Comparison of ENCODE assay signal across 33 cellular contexts in genomic region chr2:169717691-169718063, GRCh38. TPM values are rescaled to one million over a fixed set of nuclear protein-coding genes. Genes with fewer than 3 reads are reported as not detected.
"Had no signal": no experiment of that assay in that cellular context is flagged by ENCODE, and none has a peak within 500 bp of the region (broad histone marks: within the 10 kb centered on the region; RNA-seq: fewer than 3 reads in every experiment).

No MANE protein-coding gene starts in this region.

- FAIRE-seq: islet of Langerhans had no signal

- H3K36me3 ChIP-seq: colonic mucosa, esophagus muscularis mucosa, gastroesophageal sphincter, heart right ventricle, left lung, neural progenitor cell, prostate gland, spleen, thoracic aorta, tibial nerve, upper lobe of right lung, uterus had no signal

- H2AFZ ChIP-seq: neural progenitor cell had no signal

- H3K27ac Mint-ChIP-seq: dendritic cell treated with granulocyte-macrophage colony-stimulating factor and Interleukin-4, amounts not matched to agents 40 ng/mL and 50 ng/mL, for 4 days; endodermal cell; neural progenitor cell; stimulated activated memory B cell treated with anti-CD40 and anti-IgM and Interleukin-4, amounts not matched to agents 10 μg/mL and 1 μg/mL and 100 μg/mL, for 72 hours had no signal

- H3K36me3 Mint-ChIP-seq: mesothelial cell of epicardium; naive thymus-derived CD4-positive, alpha-beta T cell; neural progenitor cell; stimulated activated memory B cell treated with anti-CD40 and anti-IgM and Interleukin-4, amounts not matched to agents 10 μg/mL and 1 μg/mL and 100 μg/mL, for 72 hours had no signal

- ATAC-seq: gastroesophageal sphincter; left lung; naive thymus-derived CD4-positive, alpha-beta T cell; stimulated activated naive CD8-positive, alpha-beta T cell treated with anti-CD3 and anti-CD28 coated beads, Interleukin-15, Interleukin-2, amounts not matched to agents 100 U/mL and 50 U/mL, for 24 hours; upper lobe of right lung had no signal

- H3K4me3 ChIP-seq: colonic mucosa, esophagus muscularis mucosa, gastroesophageal sphincter, heart right ventricle, left lung, mucosa of descending colon, neural progenitor cell, skin epidermis, thoracic aorta, tibial nerve, upper lobe of right lung, uterus had no signal

- H3K9me3 ChIP-seq: colonic mucosa, esophagus muscularis mucosa, gastroesophageal sphincter, heart right ventricle, left lung, mucosa of descending colon, prostate gland, spleen, thoracic aorta, tibial nerve, upper lobe of right lung, uterus had no signal

- H3K79me2 ChIP-seq: parathyroid adenoma had no signal

- H3K4me3 Mint-ChIP-seq: dendritic cell treated with granulocyte-macrophage colony-stimulating factor and Interleukin-4, amounts not matched to agents 40 ng/mL and 50 ng/mL, for 4 days; endodermal cell; mesothelial cell of epicardium; naive thymus-derived CD4-positive, alpha-beta T cell; nephron; neural progenitor cell; stimulated activated memory B cell treated with anti-CD40 and anti-IgM and Interleukin-4, amounts not matched to agents 10 μg/mL and 1 μg/mL and 100 μg/mL, for 72 hours had no signal

- H3K4me1 Mint-ChIP-seq: neural progenitor cell; stimulated activated memory B cell treated with anti-CD40 and anti-IgM and Interleukin-4, amounts not matched to agents 10 μg/mL and 1 μg/mL and 100 μg/mL, for 72 hours had no signal

- H3K27me3 Mint-ChIP-seq: dendritic cell treated with granulocyte-macrophage colony-stimulating factor and Interleukin-4, amounts not matched to agents 40 ng/mL and 50 ng/mL, for 4 days; naive thymus-derived CD4-positive, alpha-beta T cell; stimulated activated memory B cell treated with anti-CD40 and anti-IgM and Interleukin-4, amounts not matched to agents 10 μg/mL and 1 μg/mL and 100 μg/mL, for 72 hours had no signal

- H3K9ac ChIP-seq: neural progenitor cell, parathyroid adenoma had no signal

- DNase-seq: effector CD8-positive, alpha-beta T cell; endodermal cell; hippocampal formation; left cardiac atrium; left lung; naive thymus-derived CD4-positive, alpha-beta T cell; right cardiac atrium; spleen; stimulated activated CD4-positive, alpha-beta T cell treated with anti-CD3 and anti-CD28 coated beads, Interleukin-4, amount 100 ng/mL, for 4 hours; stimulated activated naive CD8-positive, alpha-beta T cell treated with anti-CD3 and anti-CD28 coated beads, Interleukin-15, Interleukin-2, amounts not matched to agents 100 U/mL and 50 U/mL, for 24 hours; upper lobe of right lung had no signal

- H3K27ac ChIP-seq: foreskin keratinocyte, heart right ventricle, neural progenitor cell, parathyroid adenoma, skin epidermis, thoracic aorta, tibial nerve, upper lobe of right lung had no signal

- H3K27me3 ChIP-seq: colonic mucosa, esophagus muscularis mucosa, foreskin keratinocyte, gastroesophageal sphincter, heart right ventricle, left lung, neural progenitor cell, spleen, tibial nerve, upper lobe of right lung, uterus had no signal

- H3K4me1 ChIP-seq: foreskin keratinocyte, neural progenitor cell, prostate gland had no signal

- H3K4me2 ChIP-seq: neural progenitor cell had no signal

- H3K9me3 Mint-ChIP-seq: dendritic cell treated with granulocyte-macrophage colony-stimulating factor and Interleukin-4, amounts not matched to agents 40 ng/mL and 50 ng/mL, for 4 days; endodermal cell; mesothelial cell of epicardium; naive thymus-derived CD4-positive, alpha-beta T cell; nephron; neural progenitor cell; stimulated activated memory B cell treated with anti-CD40 and anti-IgM and Interleukin-4, amounts not matched to agents 10 μg/mL and 1 μg/mL and 100 μg/mL, for 72 hours had no signal

RNA-seq across cellular contexts. Expression of gene CFAP210, which starts 23.5 kb away (rescaled TPM):
- total RNA-seq: colonic mucosa, epithelial cell of proximal tubule, fibroblast of lung, foreskin keratinocyte, gastroesophageal sphincter, heart right ventricle, lower leg skin, lung microvascular endothelial cell, mucosa of descending colon, right cardiac atrium, spleen, thoracic aorta, upper lobe of right lung had no signal
- polyA plus RNA-seq: fibroblast of lung; foreskin keratinocyte; naive thymus-derived CD4-positive, alpha-beta T cell had no signal
